In genomic region chr1:211606914-211607751, GRCh38 we compare ENCODE assay signal across 8 cellular contexts. TPM values are rescaled to one million over a fixed set of nuclear protein-coding genes. Genes with fewer than 3 reads are reported as not detected.
DNase-seq lines count a peak whose midpoint lies in the region; ATAC-seq lines count a peak whose summit lies in the region.

No MANE protein-coding gene starts in this region.

- H3K27me3 Mint-ChIP-seq in activated T-cell treated with anti-CD3 and anti-CD28 coated beads, Interleukin-2, amount 50 U/mL, for 4 hours (ENCODE audit: low read depth), result peaks cover 3% of the 10 kb centered on the region

- no peak for DNase-seq in activated T-cell treated with anti-CD3 and anti-CD28 coated beads, Interleukin-2, amount 50 U/mL, for 4 hours
- no peak for DNase-seq in activated T-cell treated with anti-CD3 and anti-CD28 coated beads, Interleukin-2, amount 50 U/mL, for 1 hour
- DNase-seq in RPMI7951 (ENCODE audit: low read depth) (peak; percentile 78), cardiac septum (ENCODE audit: low spot score) (peak; percentile 83), COLO668 (lab: John Stamatoyannopoulos, UW; ENCODE audit: unreplicated experiment) (no peak), NCI-H2081 treated with DMSO at 0.1 percent for 48 hours (lab: John Stamatoyannopoulos, UW) (no peak)

- intact Hi-C loops in cardiac septum (cut with DNase I), result no loop called here

- H3K4me3 Mint-ChIP-seq in activated T-cell treated with anti-CD3 and anti-CD28 coated beads, Interleukin-2, amount 50 U/mL, for 4 hours, result peak overlapping the region; percentile 79

- no peaks in the 10 kb centered on the region for H3K9me3 Mint-ChIP-seq in activated T-cell treated with anti-CD3 and anti-CD28 coated beads, Interleukin-2, amount 50 U/mL, for 4 hours

- peak in 1 of 2 donors; percentile 80 for ATAC-seq in activated T-cell treated with anti-CD3 and anti-CD28 coated beads, Interleukin-2, amount 50 U/mL, for 4 hours
- ATAC-seq in HG02885 (IDR thresholded peaks at IDR 0.05; ENCODE audit: poor library complexity, unreplicated experiment) (peak; percentile 92), GM18519 (IDR thresholded peaks at IDR 0.05; ENCODE audit: low FRiP score, unreplicated experiment) (no peak)

- H3K36me3 Mint-ChIP-seq in activated T-cell treated with anti-CD3 and anti-CD28 coated beads, Interleukin-2, amount 50 U/mL, for 4 hours (ENCODE audit: insufficient read depth), result no peaks in the 10 kb centered on the region

- peaks cover 22% of the 10 kb centered on the region for H3K4me1 Mint-ChIP-seq in activated T-cell treated with anti-CD3 and anti-CD28 coated beads, Interleukin-2, amount 50 U/mL, for 4 hours (ENCODE audit: low read depth)

RNA-seq across cellular contexts. Expression of gene SLC30A1, which starts 28.2 kb away (rescaled TPM):
- total RNA-seq in activated T-cell treated with anti-CD3 and anti-CD28 coated beads, Interleukin-2, amount 50 U/mL, for 4 hours, result 10 to 100 TPM; 16.7 to 17.9 (median 17.2) TPM
- 10.1 and 12.0 TPM in 2 replicates for total RNA-seq in RPMI7951 (2014; rRNA removed; shearing (Covaris generic))
- 16.3 TPM for total RNA-seq in cardiac septum

Comparison
In these comparisons a context has a peak if more than half of its experiments do, and no peak if none do; other contexts are left out.
1. DNase-seq: peak in RPMI7951 (single experiment) and cardiac septum (single experiment); none in activated T-cell treated with anti-CD3 and anti-CD28 coated beads, Interleukin-2, amount 50 U/mL, for 4 hours (single experiment), activated T-cell treated with anti-CD3 and anti-CD28 coated beads, Interleukin-2, amount 50 U/mL, for 1 hour (single experiment), COLO668 (single experiment) and NCI-H2081 treated with DMSO at 0.1 percent for 48 hours (single experiment).